17 cellular contexts compared by ENCODE assay signal in the genomic region with DNA sequence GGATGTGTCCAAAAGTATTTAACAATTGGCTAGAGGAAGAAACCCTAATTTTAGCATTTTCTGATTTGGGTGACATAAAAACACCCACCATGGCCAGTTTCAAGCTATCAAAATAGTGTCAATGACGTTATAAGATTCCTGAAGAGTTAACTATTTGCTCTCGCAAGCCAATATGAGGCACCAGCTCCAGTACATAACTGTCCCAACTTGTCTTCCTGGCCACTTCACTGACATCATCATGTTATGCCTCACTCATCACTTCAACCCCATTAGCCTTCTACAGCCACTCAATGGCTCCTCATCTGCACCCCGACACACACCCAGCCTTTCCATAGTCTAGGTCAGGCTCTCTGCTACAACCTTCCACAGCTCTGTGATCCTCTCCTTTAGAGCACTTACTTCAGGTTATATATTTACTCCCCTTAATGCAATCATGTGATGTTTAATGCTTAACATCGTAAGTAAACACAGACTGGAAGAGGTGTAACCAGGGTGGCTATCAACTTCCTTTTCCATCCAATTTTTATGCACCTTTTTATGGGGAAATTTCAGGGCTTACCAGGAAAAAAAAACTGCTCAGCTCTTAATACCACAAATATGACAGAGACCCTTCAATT.
"Had no signal": no experiment of that assay in that cellular context is flagged by ENCODE, and none has a peak within 500 bp of the region (broad histone marks: within the 10 kb centered on the region; RNA-seq: fewer than 3 reads in every experiment).

No MANE protein-coding gene starts in this region.

- H3K9me3 ChIP-seq: neutrophil, pancreas, spleen, thyroid gland had no signal

- H3K4me3 ChIP-seq: cardiac muscle cell, dorsolateral prefrontal cortex, pancreas, spleen, thyroid gland had no signal

- H3K36me3 ChIP-seq: cardiac muscle cell, neutrophil, pancreas, spleen, thyroid gland had no signal

- H3K27me3 ChIP-seq: cardiac muscle cell, dorsolateral prefrontal cortex, neutrophil, pancreas, spleen, thyroid gland had no signal

- H3K4me1 ChIP-seq: pancreas, spleen, thyroid gland had no signal

- DNase-seq: activated CD4-positive, alpha-beta memory T cell treated with anti-CD3 and anti-CD28 coated beads, Interleukin-2, amount 10 ng/mL, durations not matched to agents 7 days and 5 days; activated CD4-positive, alpha-beta T cell treated with anti-CD3 and anti-CD28 coated beads for 48 hours; activated CD4-positive, CD25-positive, alpha-beta regulatory T cell; activated CD8-positive, alpha-beta memory T cell treated with anti-CD3 and anti-CD28 coated beads, Interleukin-2, amount 10 ng/mL, durations not matched to agents 7 days and 5 days; dorsolateral prefrontal cortex; foreskin fibroblast; kidney; mesendoderm; naive thymus-derived CD8-positive, alpha-beta T cell; pancreas; spleen; stimulated activated naive CD4-positive, alpha-beta T cell treated with Interleukin-2 at 50 U/mL for 16 hours; T1000; thyroid gland had no signal

- H3K27ac ChIP-seq: cardiac muscle cell, dorsolateral prefrontal cortex, epithelial cell of prostate, neutrophil, pancreas, spleen, thyroid gland had no signal
